Comparison of ENCODE assay signal across 8 cellular contexts in genomic region chr11:9565822-9566560, GRCh38. TPM values are rescaled to one million over a fixed set of nuclear protein-coding genes. Genes with fewer than 3 reads are reported as not detected.
DNase-seq lines count a peak whose midpoint lies in the region; FAIRE-seq and TF ChIP-seq lines count a peak whose summit lies in the region.

No MANE protein-coding gene starts in this region.

- peak; percentile 66 for FAIRE-seq in islet of Langerhans (lab: Jason Lieb, UNC)

- no peak overlapping the region for H3K4me3 ChIP-seq in brain microvascular endothelial cell (ENCODE audit: low read depth, low read length)

- in situ Hi-C loops in brain microvascular endothelial cell (cut with HindIII; ENCODE audit: low pct_ligation_motif_present, low sequenced_read_pairs): no loop called here

- DNase-seq in GM10266 (ENCODE audit: extremely low spot score) (peak; percentile 74), HCEC 1CT (peak; percentile 100), LHCN-M2 (ENCODE audit: low read depth) (peak; percentile 100), SW 1271 (lab: John Stamatoyannopoulos, UW) (peak; percentile 99 to 100), brain microvascular endothelial cell (peak; percentile 100), cortex of kidney (lab: John Stamatoyannopoulos, UW) (no peak)
- DNase-seq in stimulated activated CD4-positive, alpha-beta T cell treated with anti-CD3 and anti-CD28 coated beads, Interleukin-4, amount 100 ng/mL, for 1 hour: peak; percentile 33

- no peaks in the 10 kb centered on the region for H3K36me3 ChIP-seq in brain microvascular endothelial cell (replicated peaks)

- H3K27me3 ChIP-seq in brain microvascular endothelial cell (replicated peaks): no peaks in the 10 kb centered on the region

- TF ChIP-seq CTCF in GM10266 (IDR thresholded peaks at IDR 0.05; ENCODE audit: control insufficient read depth, insufficient read depth, low read depth, missing control alignments) (no peak), brain microvascular endothelial cell (IDR thresholded peaks at IDR 0.05; ENCODE audit: low read depth, low read length, missing control alignments) (no peak)

- H3K27ac ChIP-seq in brain microvascular endothelial cell: peak overlapping the region; percentile 100

RNA-seq across cellular contexts. Expression of gene WEE1, which starts 7.5 kb away (rescaled TPM):
- 69.2 and 87.8 TPM in 2 replicates for total RNA-seq in LHCN-M2 (2014; rRNA removed)
- polyA plus RNA-seq in LHCN-M2 (2012): 25.1 TPM
